Comparison of ENCODE assay signal across 1 cellular context in the genomic region with DNA sequence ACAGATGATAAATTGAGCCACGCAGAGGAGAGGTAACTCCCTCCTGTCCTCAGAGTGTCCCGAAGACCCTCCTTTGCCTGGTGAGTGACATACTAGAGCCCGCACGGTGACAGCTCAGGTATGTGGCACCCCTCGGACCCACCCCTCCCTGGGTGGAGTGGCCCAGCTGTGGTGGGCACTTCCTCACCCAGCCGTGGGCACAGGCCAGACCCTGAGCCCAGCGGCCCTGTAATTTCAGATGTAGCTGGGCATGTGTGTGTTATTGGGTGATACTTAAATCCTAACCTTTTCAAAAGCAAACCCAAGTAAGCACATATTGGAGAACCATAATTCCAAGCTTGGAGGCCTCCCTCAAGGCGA.
TF ChIP-seq lines count a peak whose summit lies in the region.

No MANE protein-coding gene starts in this region.

TF ChIP-seq in HepG2, 621 proteins besides CTCF, POLR2A, EP300 and RAD21 (continued from another document):
- no peak for TF ChIP-seq CBFB (CRISPR knock-in tag; IDR thresholded peaks at IDR 0.05)
